ENCODE assay signal across 23 cellular contexts in the genomic region with DNA sequence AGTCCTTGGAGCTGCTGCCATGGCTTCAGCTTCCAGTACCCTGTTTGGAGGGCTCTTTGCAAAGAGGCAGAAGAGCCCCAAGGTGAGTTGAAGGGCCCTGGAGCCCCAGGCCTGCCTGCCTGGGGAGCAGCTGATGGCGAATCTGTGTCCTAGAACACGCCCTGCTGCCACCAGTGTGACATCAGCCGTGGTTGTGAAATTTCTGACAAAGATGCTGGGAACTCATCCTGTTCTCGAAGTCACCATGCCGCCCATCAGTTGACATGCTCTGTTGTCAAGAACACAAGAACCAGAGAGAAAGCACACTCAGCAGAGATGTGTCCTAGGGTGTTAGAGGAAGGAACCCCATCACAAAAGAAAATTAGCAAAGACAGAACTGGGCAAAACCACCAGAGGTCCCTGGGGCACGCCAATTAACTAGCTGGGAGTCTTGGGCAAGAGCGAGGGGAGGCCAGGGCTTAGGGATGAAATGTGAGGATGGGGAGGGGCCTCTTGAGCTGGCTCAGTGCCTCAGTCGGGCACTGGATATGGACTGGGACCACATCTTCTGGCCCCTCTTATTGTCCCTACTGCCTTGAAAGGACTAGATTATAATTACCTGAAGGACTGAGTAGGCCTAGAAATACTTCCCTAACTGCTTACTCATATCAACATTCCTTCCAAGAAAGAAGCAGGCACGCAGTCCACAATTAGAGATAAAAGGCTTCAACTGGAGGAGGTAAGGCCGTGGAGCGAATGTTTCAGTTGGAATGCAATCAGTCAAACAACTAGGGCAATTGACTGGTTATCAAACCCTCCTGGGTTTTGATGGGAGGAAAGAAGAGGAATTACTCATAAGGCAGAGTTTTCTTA.
DNase-seq lines count a peak whose midpoint lies in the region; ATAC-seq and TF ChIP-seq lines count a peak whose summit lies in the region.
"Had no signal": no experiment of that assay in that cellular context is flagged by ENCODE, and none has a peak within 500 bp of the region (broad histone marks: within the 10 kb centered on the region; RNA-seq: fewer than 3 reads in every experiment).

No MANE protein-coding gene starts in this region.

- H3K9me3 ChIP-seq in SK-N-SH (no peaks in the 10 kb centered on the region), osteoblast (ENCODE audit: low read depth, low read length) (no peaks in the 10 kb centered on the region), transverse colon (no peaks in the 10 kb centered on the region)
- H3K9me3 ChIP-seq: Peyer's patch, psoas muscle, tibial nerve had no signal

- H3K4me3 ChIP-seq in SK-N-SH (ENCODE audit: low read depth in 2 of 2, low read length in 1 of 2): no peak overlapping the region
- H3K4me3 ChIP-seq in fibroblast of the aortic adventitia (ENCODE audit: low read depth, low read length): no peak overlapping the region
- no peak overlapping the region for H3K4me3 ChIP-seq in osteoblast (ENCODE audit: insufficient read depth, low read length)
- H3K4me3 ChIP-seq in transverse colon: no peak overlapping the region
- H3K4me3 ChIP-seq: K562, Peyer's patch, psoas muscle, tibial nerve had no signal

- H3K9ac ChIP-seq in SK-N-SH: no peak overlapping the region

- peak; percentile 31; the same call in 2 of the 3 replicates for ATAC-seq in SK-N-SH treated with all-trans-retinoic acid at 6 μM for 48 hours
- no peak for ATAC-seq in left lobe of liver
- ATAC-seq: K562, left colon, psoas muscle had no signal

- TF ChIP-seq EP300 in SK-N-SH (IDR thresholded peaks at IDR 0.05; ENCODE audit: borderline replicate concordance in 1 of 2, low read depth in 1 of 2, low read length in 1 of 2) (no peak), transverse colon (IDR thresholded peaks at IDR 0.05; ENCODE audit: low read depth) (no peak)

- no peak for TF ChIP-seq RAD21 in SK-N-SH (IDR thresholded peaks at IDR 0.05; ENCODE audit: low read length)

- DNase-seq in SK-N-SH: no peak
- peak; percentile 62 for DNase-seq in T1000 (lab: John Stamatoyannopoulos, UW)
- peak; percentile 76 for DNase-seq in fibroblast of the aortic adventitia (ENCODE audit: low read depth)
- DNase-seq in osteoblast (ENCODE audit: insufficient read length, low spot score, missing footprints): peak; percentile 83
- no peak for DNase-seq in transverse colon
- no peak for DNase-seq in left lobe of liver (ENCODE audit: low spot score)
- DNase-seq in ACHN: no peak
- DNase-seq: activated CD4-positive, alpha-beta memory T cell treated with anti-CD3 and anti-CD28 coated beads, Interleukin-2, amount 10 ng/mL, durations not matched to agents 7 days and 5 days; activated T-cell treated with anti-CD3 and anti-CD28 coated beads, Interleukin-2, amount 50 U/mL, for 48 hours; CD4-positive, CD25-positive, alpha-beta regulatory T cell; central memory CD4-positive, alpha-beta T cell; DND-41; effector CD8-positive, alpha-beta T cell; left colon; NCI-H1092 treated with DMSO at 0.1 percent for 48 hours; NCI-H774; Peyer's patch; psoas muscle had no signal

- H2AFZ ChIP-seq in SK-N-SH (ENCODE audit: low read depth) (no peak overlapping the region), osteoblast (ENCODE audit: low read length) (no peak overlapping the region)

- no peaks in the 10 kb centered on the region for H3K9me2 ChIP-seq in SK-N-SH

- in situ Hi-C loops in transverse colon (cut with MboI; ENCODE audit: low pct_ligation_motif_present in 1 of 4, low pct_unique_long_range_greater_than_20kb in 1 of 4, low sequenced_read_pairs in 3 of 4): no loop called here
- in situ Hi-C loops in ACHN (cut with HindIII; ENCODE audit: low pct_ligation_motif_present, low pct_unique_long_range_greater_than_20kb, low sequenced_read_pairs): no loop called here

- H3K4me1 ChIP-seq in SK-N-SH (ENCODE audit: control insufficient read depth in 1 of 2, insufficient read depth in 2 of 2, low read depth in 1 of 2, low read length in 1 of 2) (peaks cover 0 to 20% of the 10 kb centered on the region in 2 experiments; a peak in 1 of 4 replicates), osteoblast (ENCODE audit: insufficient read depth, low read length) (peaks cover 15% of the 10 kb centered on the region), transverse colon (peaks cover 4 to 16% (median 10%) of the 10 kb centered on the region in 4 donors)
- H3K4me1 ChIP-seq: Peyer's patch, psoas muscle had no signal

- TF ChIP-seq CTCF in SK-N-SH (IDR thresholded peaks at IDR 0.05) (no peak), fibroblast of the aortic adventitia (IDR thresholded peaks at IDR 0.05; ENCODE audit: insufficient read depth, low read length) (no peak), osteoblast (IDR thresholded peaks at IDR 0.05; ENCODE audit: extremely low read depth, low read depth, low read length) (no peak), transverse colon (IDR thresholded peaks at IDR 0.05) (no peak)

- H4K20me1 ChIP-seq in SK-N-SH (ENCODE audit: insufficient read depth) (no peaks in the 10 kb centered on the region), osteoblast (ENCODE audit: insufficient read depth, low read length) (peaks cover 8% of the 10 kb centered on the region)

- 76% methylated on average over 11 of the region's 11 CpGs for WGBS in SK-N-SH (ENCODE audit: low lambda C conversion rate)
- 80 to 84% methylated on average over 1 to 11 of the region's 11 CpGs for WGBS in transverse colon (ENCODE audit: low coverage in 1 of 2), 2 donors

- H3K79me2 ChIP-seq in SK-N-SH (ENCODE audit: insufficient read depth): no peaks in the 10 kb centered on the region
- H3K79me2 ChIP-seq in osteoblast (ENCODE audit: insufficient read depth, low read length): no peaks in the 10 kb centered on the region

- H3K4me2 ChIP-seq in SK-N-SH: no peak overlapping the region
- peak overlapping the region; percentile 24 for H3K4me2 ChIP-seq in osteoblast (ENCODE audit: insufficient read depth, low read length)

- CTCF ChIA-PET in SK-N-SH (lab: Yijun Ruan, JAX): no interaction called here

- H3K27ac ChIP-seq in SK-N-SH (ENCODE audit: low read depth in 2 of 2, low read length in 1 of 2) (no peak overlapping the region), osteoblast (ENCODE audit: low read depth, low read length) (peak overlapping the region; percentile 59), transverse colon (peak overlapping the region in 1 of 4 donors; percentile 6)
- H3K27ac ChIP-seq: 22Rv1, Peyer's patch, psoas muscle, tibial nerve, VCaP had no signal

- H3K27me3 ChIP-seq in SK-N-SH (ENCODE audit: insufficient read depth) (no peaks in the 10 kb centered on the region), osteoblast (ENCODE audit: insufficient read depth, low read length) (no peaks in the 10 kb centered on the region), transverse colon (no peaks in the 10 kb centered on the region)
- H3K27me3 ChIP-seq: Peyer's patch, tibial nerve had no signal

- POLR2A ChIA-PET in SK-N-SH (lab: Yijun Ruan, JAX): no interaction called here

- H3K36me3 ChIP-seq in SK-N-SH (replicated peaks in 1 of 2; ENCODE audit: control insufficient read depth in 1 of 2, insufficient read depth in 2 of 2, low read length in 1 of 2) (no peaks in the 10 kb centered on the region), osteoblast (ENCODE audit: insufficient read depth, low read length) (no peaks in the 10 kb centered on the region), transverse colon (no peaks in the 10 kb centered on the region)
- H3K36me3 ChIP-seq: Peyer's patch, tibial nerve had no signal

- H3F3A ChIP-seq in SK-N-SH (replicated peaks; ENCODE audit: insufficient read depth): no peaks in the 10 kb centered on the region

- TF ChIP-seq POLR2A in transverse colon (IDR thresholded peaks at IDR 0.05): no peak

- intact Hi-C loops in transverse colon (cut with DNase I; ENCODE audit: low total_unique reads): no loop called here

TF ChIP-seq in SK-N-SH treated with all-trans-retinoic acid at 6 μM for 48 hours, 23 proteins besides CTCF, POLR2A, EP300 and RAD21 (continues in another document):
- TF ChIP-seq ZFP3 (CRISPR knock-in tag; IDR thresholded peaks at IDR 0.05) (no peak), BACH2 (CRISPR knock-in tag; IDR thresholded peaks at IDR 0.05; ENCODE audit: borderline replicate concordance) (no peak), TOX (CRISPR knock-in tag; IDR thresholded peaks at IDR 0.05; ENCODE audit: borderline replicate concordance) (no peak), TCF4 (CRISPR knock-in tag; IDR thresholded peaks at IDR 0.05; ENCODE audit: borderline replicate concordance) (no peak), ZNF8 (CRISPR knock-in tag; IDR thresholded peaks at IDR 0.05) (no peak), ARNTL (CRISPR knock-in tag; IDR thresholded peaks at IDR 0.05; ENCODE audit: borderline replicate concordance, low read depth) (no peak)

TF ChIP-seq in SK-N-SH, 30 proteins besides CTCF, POLR2A, EP300 and RAD21 (continues in another document):
- TF ChIP-seq GABPA (IDR thresholded peaks at IDR 0.05; ENCODE audit: low read depth): no peak
- TF ChIP-seq RXRA (IDR thresholded peaks at IDR 0.05; ENCODE audit: borderline replicate concordance, low read depth): no peak
- TF ChIP-seq ZBTB33 (IDR thresholded peaks at IDR 0.05; ENCODE audit: borderline replicate concordance, low read depth): no peak
- TF ChIP-seq NFIC (IDR thresholded peaks at IDR 0.05; ENCODE audit: borderline replicate concordance): no peak

Comparison
In these comparisons a context has a peak if more than half of its experiments do, and no peak if none do; other contexts are left out.
1. DNase-seq: peak in T1000 (single experiment), fibroblast of the aortic adventitia (single experiment) and osteoblast (single experiment); none in SK-N-SH (single experiment), transverse colon (single experiment), left lobe of liver (single experiment) and ACHN (single experiment).